ENCODE assay signal across 1 cellular context in the genomic region with DNA sequence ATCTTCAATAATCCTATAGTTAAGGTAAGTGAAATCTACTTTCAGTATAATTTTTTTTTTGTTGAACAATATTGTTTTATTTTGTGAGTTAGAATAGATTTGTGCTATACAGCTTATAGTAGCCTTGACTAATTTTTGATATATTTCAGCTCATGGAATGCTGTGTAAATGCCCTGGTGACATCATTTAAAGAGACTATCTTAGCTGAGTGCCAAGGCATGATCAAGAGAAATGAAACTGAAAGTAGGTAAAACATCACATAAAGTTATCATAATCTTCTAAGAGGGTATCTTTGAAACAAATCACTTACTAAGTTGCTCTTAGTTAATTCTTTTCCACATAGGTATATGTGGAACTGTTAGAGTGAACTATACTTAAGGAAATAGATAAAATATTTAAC.
TF ChIP-seq lines count a peak whose summit lies in the region.

No MANE protein-coding gene starts in this region.

TF ChIP-seq in GM12878, 131 proteins besides CTCF, POLR2A, EP300 and RAD21:
- TF ChIP-seq ATF7 (IDR thresholded peaks at IDR 0.05; ENCODE audit: low read depth) (peak; percentile 66; the same call in 1 of the 2 replicates), MTA2 (IDR thresholded peaks at IDR 0.05; ENCODE audit: low read depth) (no peak)
